ENCODE assay signal across 20 cellular contexts in genomic region chr9:110967196-110967595, GRCh38.
DNase-seq lines count a peak whose midpoint lies in the region; ATAC-seq, FAIRE-seq and TF ChIP-seq lines count a peak whose summit lies in the region.
"Had no signal": no experiment of that assay in that cellular context is flagged by ENCODE, and none has a peak within 500 bp of the region (broad histone marks: within the 10 kb centered on the region; RNA-seq: fewer than 3 reads in every experiment).

No MANE protein-coding gene starts in this region.

- no peak for ATAC-seq in GM18858 (IDR thresholded peaks at IDR 0.05; ENCODE audit: unreplicated experiment)
- ATAC-seq: Right ventricle myocardium inferior had no signal

- H3K27me3 Mint-ChIP-seq in type B pancreatic cell: no peaks in the 10 kb centered on the region
- H3K27me3 Mint-ChIP-seq: B cell had no signal

- no peak overlapping the region for H3K4me3 Mint-ChIP-seq in type B pancreatic cell
- H3K4me3 Mint-ChIP-seq: B cell, CD14-positive monocyte had no signal

- no peak overlapping the region for H3K9ac ChIP-seq in HUES48 (ENCODE audit: low read depth, low read length)

- no peaks in the 10 kb centered on the region for H3K36me3 ChIP-seq in HUES48 (ENCODE audit: control insufficient read depth, insufficient read depth, low read length)

- H3K27me3 ChIP-seq in HUES48 (ENCODE audit: control insufficient read depth, insufficient read depth, low read length) (no peaks in the 10 kb centered on the region), layer of hippocampus (ENCODE audit: control insufficient read depth, insufficient read depth, low read length) (no peaks in the 10 kb centered on the region)

- no peaks in the 10 kb centered on the region for H3K9me3 ChIP-seq in HUES48 (ENCODE audit: control insufficient read depth, insufficient read depth, low read length)

- H3K4me1 ChIP-seq in HUES48 (ENCODE audit: control insufficient read depth, insufficient read depth, low read length): 0 out of 2 replicates have a peak, but pooled peaks cover 6% of the 10 kb centered on the region

- H3K27ac Mint-ChIP-seq in type B pancreatic cell: no peak overlapping the region
- H3K27ac Mint-ChIP-seq: B cell, CD14-positive monocyte had no signal

- no peak overlapping the region for H3K4me3 ChIP-seq in HUES48 (ENCODE audit: low read depth, low read length)

- peaks cover 14% of the 10 kb centered on the region for H3K4me1 Mint-ChIP-seq in type B pancreatic cell (ENCODE audit: unreplicated experiment)
- H3K4me1 Mint-ChIP-seq: B cell, CD14-positive monocyte had no signal

- no peak for FAIRE-seq in D721Med (lab: Jason Lieb, UNC)
- FAIRE-seq: A204.1, GM19239 had no signal

- peaks cover 15% of the 10 kb centered on the region for H3K9me3 Mint-ChIP-seq in type B pancreatic cell

- H3K36me3 Mint-ChIP-seq in type B pancreatic cell: peaks cover 41% of the 10 kb centered on the region

- DNase-seq in superior temporal gyrus (ENCODE audit: extremely low spot score) (peak; percentile 90), D721Med (ENCODE audit: insufficient read length, low spot score) (no peak), type B pancreatic cell (ENCODE audit: extremely low spot score, unreplicated experiment) (no peak), NCI-H2171 treated with DMSO at 0.1 percent for 48 hours (lab: John Stamatoyannopoulos, UW) (no peak)
- DNase-seq: DMS53, GDM1, Kasumi-1, NCI-H1694, NCI-H2081, NCI-H446 treated with DMSO at 0.1 percent for 48 hours, NCI-H526 treated with DMSO at 0.1 percent for 48 hours had no signal

- TF ChIP-seq CTCF in D721Med (IDR thresholded peaks at IDR 0.05; ENCODE audit: insufficient read depth, missing control alignments) (no peak), type B pancreatic cell (conservative IDR thresholded peaks at IDR 0.05) (no peak)

- peak overlapping the region; percentile 33 for H3K27ac ChIP-seq in HUES48 (ENCODE audit: low read depth, low read length)
- peak overlapping the region; percentile 97 for H3K27ac ChIP-seq in cingulate gyrus (ENCODE audit: low read depth, low read length)
- peak overlapping the region; percentile 88 for H3K27ac ChIP-seq in layer of hippocampus (ENCODE audit: low read depth, low read length)

Comparison
In these comparisons a context has a peak if more than half of its experiments do, and no peak if none do; other contexts are left out.
1. H3K27ac ChIP-seq: peak in every context shown above with its lines; median percentile 97 in cingulate gyrus; 88 in layer of hippocampus; 33 in HUES48.